10 cellular contexts compared by ENCODE assay signal in genomic region chr2:96954490-96954846, GRCh38. TPM values are rescaled to one million over a fixed set of nuclear protein-coding genes. Genes with fewer than 3 reads are reported as not detected.
A peak's percentile ranks its signal among the peaks of the same experiment; 100 is the strongest.
DNase-seq lines count a peak whose midpoint lies in the region; ATAC-seq and TF ChIP-seq lines count a peak whose summit lies in the region.
"Had no signal": no experiment of that assay in that cellular context is flagged by ENCODE, and none has a peak within 500 bp of the region (broad histone marks: within the 10 kb centered on the region; RNA-seq: fewer than 3 reads in every experiment).

No MANE protein-coding gene starts in this region.

- no peak overlapping the region for H3K18ac ChIP-seq in neuronal stem cell (ENCODE audit: low read length)

- peak overlapping the region; percentile 32 for H2AFZ ChIP-seq in neuronal stem cell (ENCODE audit: low read length)

- H2BK15ac ChIP-seq in neuronal stem cell (ENCODE audit: low read length) = no peak overlapping the region

- no peak overlapping the region for H2BK12ac ChIP-seq in neuronal stem cell (ENCODE audit: low read length)

- H3K9me3 ChIP-seq in neuronal stem cell (replicated peaks in 1 of 2; ENCODE audit: control insufficient read depth in 2 of 2, insufficient read depth in 1 of 2, low read depth in 1 of 2, low read length in 2 of 2) = no peaks in the 10 kb centered on the region
- H3K9me3 ChIP-seq in esophagus squamous epithelium = no peaks in the 10 kb centered on the region
- H3K9me3 ChIP-seq: heart right ventricle had no signal

- H3K79me1 ChIP-seq in neuronal stem cell (ENCODE audit: low read depth, low read length) = no peaks in the 10 kb centered on the region

- peak overlapping the region; percentile 20; the same call in 1 of the 2 replicates for H3K27ac ChIP-seq in VCaP
- no peak overlapping the region for H3K27ac ChIP-seq in neuronal stem cell (replicated peaks; ENCODE audit: low read length)
- peak overlapping the region in 2 of 4 donors; percentile 77 to 84 for H3K27ac ChIP-seq in esophagus squamous epithelium

- intact Hi-C loops in esophagus squamous epithelium (cut with DNase I) = loop anchor here (5.0 kb wide), 1 partner anchor 97 kb away; the partner anchor contains the start of gene ANKRD39

- H3K9ac ChIP-seq in neuronal stem cell (ENCODE audit: low read depth, low read length, poor library complexity) = no peak overlapping the region

- no peak overlapping the region for H2AK5ac ChIP-seq in neuronal stem cell (ENCODE audit: low read depth, low read length)

- no peak overlapping the region for H2BK5ac ChIP-seq in neuronal stem cell (ENCODE audit: low read length)

- H3K4ac ChIP-seq in neuronal stem cell (ENCODE audit: low read length) = no peak overlapping the region

- peak; percentile 61 to 72 for ATAC-seq in activated CD4-positive, CD25-positive, alpha-beta regulatory T cell treated with anti-CD3 and anti-CD28 coated beads, Interleukin-2, amount 50 U/mL, for 24 hours
- ATAC-seq in GM21737 (IDR thresholded peaks at IDR 0.05; ENCODE audit: unreplicated experiment) (peak; percentile 43), GM18868 (IDR thresholded peaks at IDR 0.05; ENCODE audit: unreplicated experiment) (no peak)

- TF ChIP-seq POLR2A in esophagus squamous epithelium (IDR thresholded peaks at IDR 0.05) = no peak

- H4K91ac ChIP-seq in neuronal stem cell (ENCODE audit: low read depth, low read length, poor library complexity) = no peak overlapping the region

- H3K4me2 ChIP-seq in neuronal stem cell (ENCODE audit: insufficient read depth, low read length, poor library complexity, severe bottlenecking) = no peak overlapping the region

- DNase-seq in activated CD4-positive, CD25-positive, alpha-beta regulatory T cell treated with anti-CD3 and anti-CD28 coated beads, Interleukin-2, amount 50 U/mL, for 72 hours = no peak
- DNase-seq in neuronal stem cell (ENCODE audit: low spot score) = no peak
- DNase-seq in esophagus squamous epithelium (lab: John Stamatoyannopoulos, UW) = no peak
- DNase-seq in NCI-H510A treated with DMSO at 0.1 percent for 48 hours (lab: John Stamatoyannopoulos, UW) = no peak
- DNase-seq: NCI-H187 treated with DMSO at 0.1 percent for 48 hours had no signal

- no peak for TF ChIP-seq CTCF in VCaP (conservative IDR thresholded peaks at IDR 0.05)
- TF ChIP-seq CTCF in esophagus squamous epithelium (IDR thresholded peaks at IDR 0.05) = no peak

- no peaks in the 10 kb centered on the region for H3K36me3 ChIP-seq in neuronal stem cell (replicated peaks in 1 of 2; ENCODE audit: control insufficient read depth in 2 of 2, insufficient read depth in 2 of 2, low read length in 2 of 2)
- no peaks in the 10 kb centered on the region for H3K36me3 ChIP-seq in esophagus squamous epithelium
- H3K36me3 ChIP-seq: heart right ventricle had no signal

- no peak overlapping the region for H3K14ac ChIP-seq in neuronal stem cell (ENCODE audit: low read length)

- H2BK120ac ChIP-seq in neuronal stem cell (ENCODE audit: low read depth, low read length) = no peak overlapping the region

- no peak overlapping the region for H3K4me3 ChIP-seq in neuronal stem cell (ENCODE audit: low read length in 2 of 2)
- H3K4me3 ChIP-seq in esophagus squamous epithelium = no peak overlapping the region
- H3K4me3 ChIP-seq: heart right ventricle had no signal

- no peak overlapping the region for H4K8ac ChIP-seq in neuronal stem cell (ENCODE audit: low read depth, low read length)

- no CpG with 5 or more reads among the region's 4 CpGs for WGBS in neuronal stem cell (ENCODE audit: extremely low coverage in 2 of 2, insufficient read length in 2 of 2, insufficient replicate concordance in 1 of 2), 2 donors
- WGBS in esophagus squamous epithelium, 2 donors = 21 to 35% methylated on average over 4 of the region's 4 CpGs

- peaks cover 11 to 19% of the 10 kb centered on the region in 2 donors for H3K4me1 ChIP-seq in neuronal stem cell (ENCODE audit: control insufficient read depth in 2 of 2, insufficient read depth in 1 of 2, low read depth in 1 of 2, low read length in 2 of 2)
- peaks cover 15 to 56% (median 39%) of the 10 kb centered on the region in 3 donors for H3K4me1 ChIP-seq in esophagus squamous epithelium

- H3K27me3 ChIP-seq in neuronal stem cell (ENCODE audit: control insufficient read depth in 3 of 3, insufficient read depth in 3 of 3, low read depth in 1 of 3, low read length in 3 of 3) (peaks cover 0 to 36% (median 0%) of the 10 kb centered on the region in 3 experiments), esophagus squamous epithelium (peaks cover 0 to 9% (median 0%) of the 10 kb centered on the region in 4 donors)

- no peak overlapping the region for H3K23ac ChIP-seq in neuronal stem cell (ENCODE audit: low read depth, low read length, poor library complexity)

RNA-seq across cellular contexts. Expression of gene FAM178B, which starts 31.9 kb away (rescaled TPM):
- 1.0 TPM for polyA plus RNA-seq in neuronal stem cell (2013, experiment 1 of 2)
- 1.0 TPM for polyA plus RNA-seq in neuronal stem cell (2013, experiment 2 of 2)
- under 1 TPM in 1 of 4 donors, not detected in 3; 0.72 TPM for total RNA-seq in esophagus squamous epithelium
